ENCODE assay signal across 21 cellular contexts in genomic region chr10:130244031-130244927, GRCh38.
"Had no signal": no experiment of that assay in that cellular context is flagged by ENCODE, and none has a peak within 500 bp of the region (broad histone marks: within the 10 kb centered on the region; RNA-seq: fewer than 3 reads in every experiment).

No MANE protein-coding gene starts in this region.

- H3K27me3 ChIP-seq: heart right ventricle, neural progenitor cell, thyroid gland had no signal

- H3K27ac ChIP-seq: breast epithelium, heart right ventricle, neural progenitor cell, prostate gland, thyroid gland had no signal

- H3K9ac ChIP-seq: neural progenitor cell had no signal

- H3K9me3 ChIP-seq: prostate gland, thyroid gland had no signal

- DNase-seq: activated CD4-positive, alpha-beta T cell treated with anti-CD3 and anti-CD28 coated beads, Interleukin-2, amount 10 ng/mL, durations not matched to agents 24 days and 14 days; activated effector memory CD4-positive, alpha-beta T cell treated with Interleukin-2 at 50 U/mL for 16 hours; activated naive CD4-positive, alpha-beta T cell treated with anti-CD3 and anti-CD28 coated beads for 36 hours; activated naive CD8-positive, alpha-beta T cell treated with anti-CD3 and anti-CD28 coated beads, Interleukin-2, amount 10 ng/mL, durations not matched to agents 7 days and 5 days; activated T-cell treated with anti-CD3 and anti-CD28 coated beads, Interleukin-2, amount 50 U/mL, for 72 hours; amniotic stem cell; cortex of kidney; heart right ventricle; kidney; naive thymus-derived CD4-positive, alpha-beta T cell; stimulated activated CD4-positive, alpha-beta T cell treated with anti-CD3 and anti-CD28 coated beads, Interleukin-4, amount 100 ng/mL, for 24 hours; stimulated activated naive CD8-positive, alpha-beta T cell treated with anti-CD3 and anti-CD28 coated beads, Interleukin-15, Interleukin-2, amounts not matched to agents 100 U/mL and 50 U/mL, for 24 hours; substantia nigra; SW 1271; T-helper 17 cell; thyroid gland had no signal

- H3K4me3 ChIP-seq: breast epithelium, heart right ventricle, lung, neural progenitor cell, prostate gland, thyroid gland had no signal

- H3K4me2 ChIP-seq: neural progenitor cell had no signal

- H3K27ac Mint-ChIP-seq: activated CD4-positive, alpha-beta T cell treated with anti-CD3 and anti-CD28 coated beads, Interleukin-2, amount 10 ng/mL, durations not matched to agents 24 days and 14 days; activated naive CD4-positive, alpha-beta T cell treated with anti-CD3 and anti-CD28 coated beads for 36 hours; activated naive CD8-positive, alpha-beta T cell treated with anti-CD3 and anti-CD28 coated beads, Interleukin-2, amount 10 ng/mL, durations not matched to agents 7 days and 5 days; activated T-cell treated with anti-CD3 and anti-CD28 coated beads, Interleukin-2, amount 50 U/mL, for 72 hours; naive thymus-derived CD4-positive, alpha-beta T cell; neural progenitor cell; T-helper 17 cell had no signal

- ATAC-seq: activated CD4-positive, CD25-positive, alpha-beta regulatory T cell treated with anti-CD3 and anti-CD28 coated beads, Interleukin-2, amount 50 U/mL, for 24 hours; activated T-cell treated with anti-CD3 and anti-CD28 coated beads, Interleukin-2, amount 50 U/mL, for 72 hours; heart right ventricle; naive thymus-derived CD4-positive, alpha-beta T cell; stimulated activated naive CD8-positive, alpha-beta T cell treated with anti-CD3 and anti-CD28 coated beads, Interleukin-15, Interleukin-2, amounts not matched to agents 100 U/mL and 50 U/mL, for 24 hours; T-helper 17 cell had no signal

- H3K36me3 ChIP-seq: heart right ventricle, prostate gland, thyroid gland had no signal

- H3K4me1 Mint-ChIP-seq: neural progenitor cell had no signal

- H3K4me1 ChIP-seq: breast epithelium, heart right ventricle, prostate gland, thyroid gland had no signal

- H3K4me3 Mint-ChIP-seq: activated CD4-positive, alpha-beta T cell treated with anti-CD3 and anti-CD28 coated beads, Interleukin-2, amount 10 ng/mL, durations not matched to agents 24 days and 14 days; activated naive CD4-positive, alpha-beta T cell treated with anti-CD3 and anti-CD28 coated beads for 36 hours; activated naive CD8-positive, alpha-beta T cell treated with anti-CD3 and anti-CD28 coated beads, Interleukin-2, amount 10 ng/mL, durations not matched to agents 7 days and 5 days; activated T-cell treated with anti-CD3 and anti-CD28 coated beads, Interleukin-2, amount 50 U/mL, for 72 hours; neural progenitor cell; T-helper 17 cell had no signal
